ENCODE assay signal across 8 cellular contexts in the genomic region with DNA sequence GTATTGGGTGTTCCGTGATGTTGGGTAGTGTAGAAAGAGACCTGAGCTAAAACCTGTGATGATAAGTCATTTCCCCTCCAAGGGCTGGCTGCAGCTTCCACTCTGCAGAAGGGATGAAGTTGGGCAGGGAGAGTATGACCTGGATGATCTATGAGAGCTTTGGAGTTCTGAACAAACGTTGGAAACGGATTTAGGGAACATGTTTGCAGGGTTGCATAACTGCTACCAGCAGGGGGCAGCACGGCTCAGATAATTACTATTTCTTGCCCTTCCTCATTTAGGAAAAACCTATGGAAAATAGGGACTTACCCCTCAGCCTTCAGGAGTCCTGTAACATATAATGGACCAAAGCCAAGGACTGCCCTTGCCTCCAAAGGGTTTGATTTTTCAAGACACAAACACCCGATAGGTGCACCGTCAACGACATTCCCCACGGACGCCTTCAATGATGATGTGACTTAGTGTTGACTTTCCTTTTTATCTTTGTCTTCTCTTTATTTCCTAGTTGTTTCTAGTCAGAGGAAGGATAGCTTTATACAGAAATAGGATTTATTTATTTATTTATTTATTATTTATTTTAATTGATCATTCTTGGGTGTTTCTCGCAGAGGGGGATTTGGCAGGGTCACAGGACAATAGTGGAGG.
DNase-seq lines count a peak whose midpoint lies in the region; ATAC-seq and TF ChIP-seq lines count a peak whose summit lies in the region.

No MANE protein-coding gene starts in this region.

- H3K36me3 Mint-ChIP-seq in neural crest cell (ENCODE audit: low read depth): peaks cover 5% of the 10 kb centered on the region

- H3K4me3 Mint-ChIP-seq in neural crest cell: no peak overlapping the region

- ATAC-seq in HG02852 (IDR thresholded peaks at IDR 0.05; ENCODE audit: unreplicated experiment): no peak

- TF ChIP-seq CTCF in LNCAP (IDR thresholded peaks at IDR 0.05) (peak; percentile 80), neural crest cell (conservative IDR thresholded peaks at IDR 0.05) (peak; percentile 72)

- DNase-seq in DMS 273 (lab: John Stamatoyannopoulos, UW; ENCODE audit: unreplicated experiment) (peak; percentile 51), DMS 273 treated with DMSO at 0.1 percent for 48 hours (lab: John Stamatoyannopoulos, UW) (no peak), fibroblast of gingiva (ENCODE audit: low read depth) (peak; percentile 39), neural crest cell (ENCODE audit: low read depth, low spot score) (peak; percentile 56), retina (no peak)
- DNase-seq in activated CD4-positive, alpha-beta T cell treated with anti-CD3 and anti-CD28 coated beads for 48 hours: peak; percentile 40

- peaks cover 8% of the 10 kb centered on the region for H3K9me3 Mint-ChIP-seq in neural crest cell

- no peak overlapping the region for H3K27ac Mint-ChIP-seq in neural crest cell (ENCODE audit: unreplicated experiment)

- peaks cover 33% of the 10 kb centered on the region for H3K4me1 Mint-ChIP-seq in neural crest cell

- no peaks in the 10 kb centered on the region for H3K27me3 Mint-ChIP-seq in neural crest cell (ENCODE audit: low read depth)

Comparison
In these comparisons a context has a peak if more than half of its experiments do, and no peak if none do; other contexts are left out.
1. DNase-seq: peak in DMS 273 (single experiment), activated CD4-positive, alpha-beta T cell treated with anti-CD3 and anti-CD28 coated beads for 48 hours (single experiment), fibroblast of gingiva (single experiment) and neural crest cell (single experiment); none in DMS 273 treated with DMSO at 0.1 percent for 48 hours (single experiment) and retina (single experiment).